Comparison of ENCODE assay signal across 17 cellular contexts in the genomic region with DNA sequence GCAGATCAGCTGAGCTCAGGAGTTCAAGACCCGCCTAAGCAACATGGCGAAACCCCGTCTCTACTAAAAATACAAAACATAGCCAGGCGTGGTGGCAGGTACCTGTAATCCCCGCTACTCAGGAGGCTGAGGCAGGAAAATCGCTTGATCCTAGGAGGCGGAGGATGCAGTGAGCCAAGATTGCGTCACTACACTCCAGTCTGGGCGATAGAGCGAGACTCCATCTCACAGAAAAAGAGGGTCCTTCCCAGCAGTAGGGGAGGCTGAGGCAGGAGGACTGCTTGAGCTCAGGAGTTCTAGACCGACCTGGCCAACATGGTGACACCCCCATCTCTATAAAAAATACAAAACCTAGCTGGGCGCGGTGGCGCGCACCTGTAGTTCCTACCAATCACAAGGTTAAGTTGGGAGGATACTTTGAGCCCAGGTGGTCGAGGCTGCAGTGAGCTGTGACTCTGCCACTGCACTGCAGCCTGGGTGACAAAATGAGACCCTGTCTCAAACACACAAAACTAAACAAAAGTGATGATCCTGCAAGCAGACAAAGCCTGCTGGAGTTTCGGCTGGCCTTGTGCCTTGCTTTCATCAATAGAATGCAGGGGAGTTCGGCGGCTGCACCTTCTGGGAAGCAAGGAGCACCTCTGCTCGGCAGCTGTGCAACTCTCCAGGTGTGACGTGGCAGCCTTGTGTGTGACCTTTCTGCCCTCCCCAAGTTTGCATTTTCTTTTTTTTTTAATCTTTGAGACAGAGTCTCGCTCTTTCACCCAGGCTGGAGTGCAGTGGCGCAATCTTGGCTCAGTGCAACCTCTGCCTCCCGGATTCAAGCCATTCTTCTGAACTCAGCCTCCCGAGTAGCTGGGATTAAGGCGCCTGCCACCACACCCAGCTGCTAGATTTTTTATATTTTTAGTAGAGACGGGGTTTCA. TPM values are rescaled to one million over a fixed set of nuclear protein-coding genes. Genes with fewer than 3 reads are reported as not detected.
DNase-seq lines count a peak whose midpoint lies in the region; ATAC-seq, FAIRE-seq and TF ChIP-seq lines count a peak whose summit lies in the region.
"Had no signal": no experiment of that assay in that cellular context is flagged by ENCODE, and none has a peak within 500 bp of the region (broad histone marks: within the 10 kb centered on the region; RNA-seq: fewer than 3 reads in every experiment).

No MANE protein-coding gene starts in this region.

- no peak overlapping the region for H3K4me3 ChIP-seq in breast epithelium
- H3K4me3 ChIP-seq in H1 (ENCODE audit: extremely low read depth in 1 of 4, insufficient read depth in 2 of 4, low read depth in 3 of 4, low read length in 4 of 4): no peak overlapping the region
- peak overlapping the region in 2 of 3 donors; percentile 19 to 20 for H3K4me3 ChIP-seq in right lobe of liver
- peak overlapping the region; percentile 5 for H3K4me3 ChIP-seq in thoracic aorta
- H3K4me3 ChIP-seq: BLaER1 treated with 17β-estradiol and CSF1 and Interleukin-3, amounts not matched to agents 10 nM and 100 nM had no signal

- no peak overlapping the region for H2AK5ac ChIP-seq in H1 (ENCODE audit: low read depth, low read length)

- H4K91ac ChIP-seq in H1 (replicated peaks; ENCODE audit: insufficient read length, low read length): no peak overlapping the region

- BruUV-seq in MCF 10A (replicated peaks; lab: Mats Ljungman, UMichigan): no TSS peak

- no peak overlapping the region for H2BK12ac ChIP-seq in H1 (ENCODE audit: low read depth, low read length)

- H3K18ac ChIP-seq in H1 (ENCODE audit: extremely low read depth, low read length): no peak overlapping the region

- H3K36me3 Mint-ChIP-seq in MCF 10A (ENCODE audit: insufficient read depth, unreplicated experiment): peaks cover 19% of the 10 kb centered on the region
- no peaks in the 10 kb centered on the region for H3K36me3 Mint-ChIP-seq in activated CD8-positive, alpha-beta memory T cell treated with anti-CD3 and anti-CD28 coated beads, Interleukin-2, amount 10 ng/mL, durations not matched to agents 7 days and 5 days

- H2BK20ac ChIP-seq in H1 (ENCODE audit: low read length): no peak overlapping the region

- H3K4ac ChIP-seq in H1 (replicated peaks; ENCODE audit: insufficient read length, low read depth, low read length): no peak overlapping the region

- H3K36me3 ChIP-seq in breast epithelium (no peaks in the 10 kb centered on the region), H1 (ENCODE audit: control insufficient read depth in 2 of 4, insufficient read depth in 4 of 4, low read length in 3 of 4) (no peaks in the 10 kb centered on the region), right lobe of liver (no peaks in the 10 kb centered on the region), thoracic aorta (no peaks in the 10 kb centered on the region)

- no peak for FAIRE-seq in H1 (lab: Jason Lieb, UNC)
- FAIRE-seq: GM19239 had no signal

- H3K4me2 ChIP-seq in H1 (ENCODE audit: insufficient read depth in 1 of 2, low read depth in 2 of 2, low read length in 2 of 2): no peak overlapping the region

- H3K4me3 Mint-ChIP-seq in MCF 10A (ENCODE audit: unreplicated experiment): no peak overlapping the region
- H3K4me3 Mint-ChIP-seq in activated CD8-positive, alpha-beta memory T cell treated with anti-CD3 and anti-CD28 coated beads, Interleukin-2, amount 10 ng/mL, durations not matched to agents 7 days and 5 days: no peak overlapping the region
- H3K4me3 Mint-ChIP-seq: activated CD8-positive, alpha-beta T cell treated with anti-CD3 and anti-CD28 coated beads, Interleukin-2, amount 10 ng/mL, durations not matched to agents 7 days and 5 days; activated T-helper 1 cell treated with anti-CD3 and anti-CD28 coated beads, Interleukin-12 subunit alpha, Interleukin-12 subunit beta, Interleukin-2, Interleukin-4 antibody, amounts not matched to agents 30 ng/mL and 10 ng/mL and 1 ng/mL, durations not matched to agents 14 hours and 24 hours and 36 hours; HFFc6; stimulated activated effector memory CD8-positive, alpha-beta T cell treated with anti-CD3 and anti-CD28 coated beads, Interleukin-12 subunit alpha, Interleukin-12 subunit beta, amount 100 ng/mL, for 72 hours had no signal

- no peak overlapping the region for H3K27ac Mint-ChIP-seq in MCF 10A (ENCODE audit: low read depth, unreplicated experiment)
- no peak overlapping the region for H3K27ac Mint-ChIP-seq in activated CD8-positive, alpha-beta memory T cell treated with anti-CD3 and anti-CD28 coated beads, Interleukin-2, amount 10 ng/mL, durations not matched to agents 7 days and 5 days
- H3K27ac Mint-ChIP-seq: activated CD8-positive, alpha-beta T cell treated with anti-CD3 and anti-CD28 coated beads, Interleukin-2, amount 10 ng/mL, durations not matched to agents 7 days and 5 days; activated T-helper 1 cell treated with anti-CD3 and anti-CD28 coated beads, Interleukin-12 subunit alpha, Interleukin-12 subunit beta, Interleukin-2, Interleukin-4 antibody, amounts not matched to agents 30 ng/mL and 10 ng/mL and 1 ng/mL, durations not matched to agents 14 hours and 24 hours and 36 hours; HFFc6; stimulated activated effector memory CD8-positive, alpha-beta T cell treated with anti-CD3 and anti-CD28 coated beads, Interleukin-12 subunit alpha, Interleukin-12 subunit beta, amount 100 ng/mL, for 72 hours had no signal

- no peak overlapping the region for H3K56ac ChIP-seq in H1 (replicated peaks; ENCODE audit: insufficient read length, low read depth, low read length)

- CTCF ChIA-PET in MCF 10A (lab: Yijun Ruan, JAX) (interaction anchor here (1.1 kb wide), 1 partner anchor 47 kb away, joined by 4 read pairs; no protein-coding TSS in a partner anchor), H1 (lab: Charles Lee; ENCODE audit: partially characterized antibody) (interaction anchor here (2.5 kb wide), 1 partner anchor 47 kb away, joined by 6 read pairs; no protein-coding TSS in a partner anchor)
- CTCF ChIA-PET in activated CD8-positive, alpha-beta memory T cell treated with anti-CD3 and anti-CD28 coated beads, Interleukin-2, amount 10 ng/mL, durations not matched to agents 7 days and 5 days (lab: Charles Lee): interaction anchor here (1.1 kb wide), 1 partner anchor 47 kb away, joined by 3 read pairs; no protein-coding TSS in a partner anchor

- H3K9ac ChIP-seq in H1 (replicated peaks in 1 of 4; ENCODE audit: extremely low read depth in 1 of 4, low read depth in 3 of 4, low read length in 3 of 4): no peak overlapping the region
- H3K9ac ChIP-seq: BLaER1 treated with 17β-estradiol and CSF1 and Interleukin-3, amounts not matched to agents 10 nM and 100 nM had no signal

- no peak overlapping the region for H3K14ac ChIP-seq in H1 (ENCODE audit: insufficient read length)

- TF ChIP-seq POLR2A in breast epithelium (IDR thresholded peaks at IDR 0.05) (no peak), H1 (IDR thresholded peaks at IDR 0.05; ENCODE audit: control extremely low read depth in 1 of 2, low read depth in 2 of 2, low read length in 2 of 2) (no peak), right lobe of liver (IDR thresholded peaks at IDR 0.05) (no peak)

- no peak overlapping the region for H2BK5ac ChIP-seq in H1 (ENCODE audit: low read depth, low read length)

- TF ChIP-seq RAD21 in H1 (IDR thresholded peaks at IDR 0.05 in 1 of 2, conservative IDR thresholded peaks at IDR 0.05 in 1 of 2; ENCODE audit: low read depth in 2 of 2, low read length in 2 of 2): no peak

- H3K4me1 ChIP-seq in breast epithelium (no peaks in the 10 kb centered on the region), H1 (replicated peaks in 1 of 4; ENCODE audit: control insufficient read depth in 3 of 4, insufficient read depth in 4 of 4, low read length in 3 of 4) (no peaks in the 10 kb centered on the region), right lobe of liver (peaks cover 0 to 27% (median 7%) of the 10 kb centered on the region in 4 donors), thoracic aorta (ENCODE audit: control insufficient read depth in 1 of 2, low read depth in 2 of 2) (peaks cover 8 to 22% of the 10 kb centered on the region in 2 donors)

- DNase-seq in MCF 10A (ENCODE audit: unreplicated experiment): peak; percentile 53
- no peak for DNase-seq in breast epithelium (ENCODE audit: low spot score in 2 of 2)
- no peak for DNase-seq in H1 (ENCODE audit: low read depth in 1 of 2, low spot score in 2 of 2)
- peak; percentile 43 to 78 (median 72) for DNase-seq in right lobe of liver
- no peak for DNase-seq in thoracic aorta (ENCODE audit: low spot score)
- DNase-seq in NCI-H526 (lab: John Stamatoyannopoulos, UW): no peak
- no peak for DNase-seq in activated CD8-positive, alpha-beta memory T cell treated with anti-CD3 and anti-CD28 coated beads, Interleukin-2, amount 10 ng/mL, durations not matched to agents 7 days and 5 days
- DNase-seq: activated CD8-positive, alpha-beta T cell treated with anti-CD3 and anti-CD28 coated beads, Interleukin-2, amount 10 ng/mL, durations not matched to agents 7 days and 5 days; DND-41; NCI-H2081 treated with DMSO at 0.1 percent for 48 hours had no signal

- H2BK120ac ChIP-seq in H1 (replicated peaks; ENCODE audit: low read depth, low read length): no peak overlapping the region

- H3K9me3 ChIP-seq in breast epithelium: no peaks in the 10 kb centered on the region
- H3K9me3 ChIP-seq in H1 (ENCODE audit: insufficient read depth in 2 of 2, low read depth in 1 of 2, low read length in 1 of 2): no peaks in the 10 kb centered on the region
- H3K9me3 ChIP-seq in right lobe of liver: no peaks in the 10 kb centered on the region
- no peaks in the 10 kb centered on the region for H3K9me3 ChIP-seq in thoracic aorta

- H3K27ac ChIP-seq in breast epithelium (no peak overlapping the region), H1 (ENCODE audit: low read depth, low read length) (no peak overlapping the region), right lobe of liver (peak overlapping the region in 2 of 3 donors; percentile 53 to 76), thoracic aorta (peak overlapping the region in 1 of 2 donors; percentile 34)
- H3K27ac ChIP-seq: 22Rv1; BLaER1 treated with 17β-estradiol and CSF1 and Interleukin-3, amounts not matched to agents 10 nM and 100 nM had no signal

- POLR2A ChIA-PET in MCF 10A (lab: Yijun Ruan, JAX) (interaction anchor here (1.1 to 3.5 kb wide), 4 partner anchors 11 to 33 kb away, joined by 3 to 13 read pairs (median 10); a partner anchor contains a TSS), H1 (lab: Charles Lee; ENCODE audit: partially characterized antibody) (interaction anchor here (0.6 to 2.8 kb wide), 6 partner anchors 10 to 52 kb away, joined by 3 to 16 read pairs (median 4); a partner anchor contains a TSS)

- H3K79me1 ChIP-seq in H1 (ENCODE audit: low read depth, low read length): no peaks in the 10 kb centered on the region

- H3K27me3 ChIP-seq in breast epithelium (no peaks in the 10 kb centered on the region), H1 (replicated peaks in 1 of 4; ENCODE audit: control insufficient read depth in 3 of 4, extremely low read depth in 1 of 4, insufficient read depth in 3 of 4, low read length in 3 of 4) (no peaks in the 10 kb centered on the region), right lobe of liver (no peaks in the 10 kb centered on the region), thoracic aorta (replicated peaks; ENCODE audit: insufficient read depth) (no peaks in the 10 kb centered on the region)
- H3K27me3 ChIP-seq: BLaER1 treated with 17β-estradiol and CSF1 and Interleukin-3, amounts not matched to agents 10 nM and 100 nM had no signal

- no peak overlapping the region for H4K8ac ChIP-seq in H1 (ENCODE audit: extremely low read depth, insufficient read depth, low read length)

- WGBS in H1 (ENCODE audit: extremely low coverage in 1 of 2, insufficient coverage in 1 of 2, insufficient read length in 1 of 2, insufficient replicate concordance in 2 of 2, low coverage in 1 of 2, low lambda C conversion rate in 2 of 2, missing lambda C conversion rate in 1 of 2), 2 experiments: 92% methylated on average over 27 of the region's 27 CpGs; no CpG with 5 or more reads in 1 of the 2 experiments
- 46% methylated on average over 16 of the region's 27 CpGs for WGBS in right lobe of liver (ENCODE audit: insufficient coverage, low coverage, low lambda C conversion rate, missing lambda C conversion rate)

- peaks cover 6% of the 10 kb centered on the region for H3K9me3 Mint-ChIP-seq in MCF 10A (ENCODE audit: unreplicated experiment)
- H3K9me3 Mint-ChIP-seq in activated CD8-positive, alpha-beta memory T cell treated with anti-CD3 and anti-CD28 coated beads, Interleukin-2, amount 10 ng/mL, durations not matched to agents 7 days and 5 days (ENCODE audit: low read depth): no peaks in the 10 kb centered on the region
- H3K9me3 Mint-ChIP-seq: activated T-helper 1 cell treated with anti-CD3 and anti-CD28 coated beads, Interleukin-12 subunit alpha, Interleukin-12 subunit beta, Interleukin-2, Interleukin-4 antibody, amounts not matched to agents 30 ng/mL and 10 ng/mL and 1 ng/mL, durations not matched to agents 14 hours and 24 hours and 36 hours; HFFc6; stimulated activated effector memory CD8-positive, alpha-beta T cell treated with anti-CD3 and anti-CD28 coated beads, Interleukin-12 subunit alpha, Interleukin-12 subunit beta, amount 100 ng/mL, for 72 hours had no signal

- H4K20me1 ChIP-seq in H1 (replicated peaks in 1 of 2; ENCODE audit: control insufficient read depth in 1 of 2, insufficient read depth in 2 of 2, low read length in 2 of 2): peaks cover 0 to 1% of the 10 kb centered on the region in 2 experiments

- no peak overlapping the region for H3K23ac ChIP-seq in H1 (ENCODE audit: insufficient read length)

- H3K79me2 ChIP-seq in H1 (ENCODE audit: control insufficient read depth in 1 of 2, insufficient read depth in 2 of 2, low read length in 2 of 2): no peaks in the 10 kb centered on the region

- intact Hi-C loops in MCF 10A (cut with micrococcal nuclease): no loop called here
- intact Hi-C loops in breast epithelium (cut with DNase I; ENCODE audit: low total_unique reads): no loop called here
- intact Hi-C loops in right lobe of liver (cut with DNase I): no loop called here

- TF ChIP-seq CTCF in MCF 10A (IDR thresholded peaks at IDR 0.05; ENCODE audit: unreplicated experiment): no peak
- no peak for TF ChIP-seq CTCF in breast epithelium (IDR thresholded peaks at IDR 0.05)
- no peak for TF ChIP-seq CTCF in H1 (IDR thresholded peaks at IDR 0.05; ENCODE audit: control extremely low read depth in 1 of 3, insufficient read depth in 1 of 3, low read depth in 1 of 3, low read length in 3 of 3)
- TF ChIP-seq CTCF in right lobe of liver (IDR thresholded peaks at IDR 0.05): no peak
- TF ChIP-seq CTCF in thoracic aorta (IDR thresholded peaks at IDR 0.05): no peak

- H3K4me1 Mint-ChIP-seq in MCF 10A (ENCODE audit: insufficient read depth, unreplicated experiment): peaks cover 9% of the 10 kb centered on the region
- no peaks in the 10 kb centered on the region for H3K4me1 Mint-ChIP-seq in activated CD8-positive, alpha-beta memory T cell treated with anti-CD3 and anti-CD28 coated beads, Interleukin-2, amount 10 ng/mL, durations not matched to agents 7 days and 5 days

- TF ChIP-seq EP300 in H1 (IDR thresholded peaks at IDR 0.05; ENCODE audit: borderline replicate concordance in 1 of 2, low read depth in 2 of 2, low read length in 2 of 2): no peak

- H3K27me3 Mint-ChIP-seq in MCF 10A (ENCODE audit: insufficient read depth, unreplicated experiment): no peaks in the 10 kb centered on the region
- H3K27me3 Mint-ChIP-seq in activated CD8-positive, alpha-beta memory T cell treated with anti-CD3 and anti-CD28 coated beads, Interleukin-2, amount 10 ng/mL, durations not matched to agents 7 days and 5 days: no peaks in the 10 kb centered on the region

- H2BK15ac ChIP-seq in H1 (ENCODE audit: low read length): no peak overlapping the region

- peak; percentile 58 to 71 (median 66) for ATAC-seq in right lobe of liver
- ATAC-seq in thoracic aorta (ENCODE audit: insufficient number of reproducible peaks, low FRiP score, low read depth): no peak
- ATAC-seq in GM21390 (IDR thresholded peaks at IDR 0.05; ENCODE audit: unreplicated experiment): no peak
- no peak for ATAC-seq in activated CD8-positive, alpha-beta memory T cell treated with anti-CD3 and anti-CD28 coated beads, Interleukin-2, amount 10 ng/mL, durations not matched to agents 7 days and 5 days
- ATAC-seq: activated CD8-positive, alpha-beta T cell treated with anti-CD3 and anti-CD28 coated beads, Interleukin-2, amount 10 ng/mL, durations not matched to agents 7 days and 5 days; stimulated activated effector memory CD8-positive, alpha-beta T cell treated with anti-CD3 and anti-CD28 coated beads, Interleukin-12 subunit alpha, Interleukin-12 subunit beta, amount 100 ng/mL, for 72 hours had no signal

- H3K23me2 ChIP-seq in H1 (ENCODE audit: low read depth, low read length): no peaks in the 10 kb centered on the region; the same call in 1 of the 2 replicates

- H4K5ac ChIP-seq in H1 (ENCODE audit: insufficient read length, low read depth, low read length): no peak overlapping the region

- H2AFZ ChIP-seq in H1 (ENCODE audit: low read length): no peak overlapping the region

RNA-seq across cellular contexts. Expression of a gene that starts 12.4 kb away (rescaled TPM):
- total RNA-seq in MCF 10A (2022): 813 and 886 TPM in 2 replicates
- total RNA-seq in breast epithelium: 100 to 1,000 TPM; 481 to 610 (median 518) TPM
- 1,186 and 1,198 TPM in 2 replicates for total RNA-seq in H1 (2021; fragmentation: NEBNext Ultra II Directional; extraction: Animal tissue kit (Norgen Biotek cat#: 25700))
- 366 and 559 TPM in 2 replicates for polyA plus RNA-seq in H1 (2011; rRNA removed)
- polyA plus RNA-seq in H1 (2011; cell fraction: cytosol; rRNA removed): 1,113 TPM
- polyA plus RNA-seq in H1 (2011; cell fraction: nucleus; rRNA removed): 216 TPM
- 983 to 1,666 TPM (median 1,204 TPM) in 4 replicates for polyA plus RNA-seq in H1 (2012, experiment 1 of 2)
- 617 TPM for polyA plus RNA-seq in H1 (2012, experiment 2 of 2)
- polyA plus RNA-seq in H1 (2013, experiment 1 of 2): 631 TPM
- 696 TPM for polyA plus RNA-seq in H1 (2013, experiment 2 of 2)
- 566 and 613 TPM in 2 replicates for polyA minus RNA-seq in H1 (2011; rRNA and poly(A)+ RNA removed)
- 578 TPM for polyA minus RNA-seq in H1 (2011; cell fraction: cytosol; rRNA and poly(A)+ RNA removed)
- 202 TPM for polyA minus RNA-seq in H1 (2011; cell fraction: nucleus; rRNA and poly(A)+ RNA removed)
- 100 to 1,000 TPM; 167 to 446 (median 217) TPM for total RNA-seq in right lobe of liver
- total RNA-seq in thoracic aorta: 100 to 1,000 TPM; 178 to 593 TPM
- 100 to 1,000 TPM; 341 to 452 TPM for total RNA-seq in activated CD8-positive, alpha-beta memory T cell treated with anti-CD3 and anti-CD28 coated beads, Interleukin-2, amount 10 ng/mL, durations not matched to agents 7 days and 5 days

RNA-seq across cellular contexts. Expression of a gene that starts 43.6 kb away (rescaled TPM):
- total RNA-seq in MCF 10A (2022) (70.6 and 82.9 TPM in 2 replicates), breast epithelium (10 to 100 TPM; 73.7 to 84.5 (median 76.8) TPM), right lobe of liver (10 to 100 TPM; 33.9 to 58.6 (median 47.6) TPM), thoracic aorta (10 to 100 TPM; 48.3 to 76.0 TPM)
- total RNA-seq in H1 (2021; fragmentation: NEBNext Ultra II Directional; extraction: Animal tissue kit (Norgen Biotek cat#: 25700)): 51.9 and 57.1 TPM in 2 replicates
- 25.7 and 32.8 TPM in 2 replicates for polyA plus RNA-seq in H1 (2011; rRNA removed)
- polyA plus RNA-seq in H1 (2011; cell fraction: cytosol; rRNA removed): 40.4 TPM
- 10.4 TPM for polyA plus RNA-seq in H1 (2011; cell fraction: nucleus; rRNA removed)
- polyA plus RNA-seq in H1 (2012, experiment 1 of 2): 30.5 to 38.1 TPM (median 34.7 TPM) in 4 replicates
- polyA plus RNA-seq in H1 (2012, experiment 2 of 2): 4.9 TPM
- polyA plus RNA-seq in H1 (2013, experiment 1 of 2): 27.5 TPM
- polyA plus RNA-seq in H1 (2013, experiment 2 of 2): 28.4 TPM
- 50.9 and 59.7 TPM in 2 replicates for polyA minus RNA-seq in H1 (2011; rRNA and poly(A)+ RNA removed)
- polyA minus RNA-seq in H1 (2011; cell fraction: cytosol; rRNA and poly(A)+ RNA removed): 29.9 TPM
- polyA minus RNA-seq in H1 (2011; cell fraction: nucleus; rRNA and poly(A)+ RNA removed): 17.3 TPM
- 10 to 100 TPM; 18.3 to 20.7 TPM for total RNA-seq in activated CD8-positive, alpha-beta memory T cell treated with anti-CD3 and anti-CD28 coated beads, Interleukin-2, amount 10 ng/mL, durations not matched to agents 7 days and 5 days

Comparison
In these comparisons a context has a peak if more than half of its experiments do, and no peak if none do; other contexts are left out.
1. DNase-seq: peak in MCF 10A (single experiment) and right lobe of liver (3 of 3); none in breast epithelium (0 of 2), H1 (0 of 2), thoracic aorta (single experiment), NCI-H526 (0 of 2) and activated CD8-positive, alpha-beta memory T cell treated with anti-CD3 and anti-CD28 coated beads, Interleukin-2, amount 10 ng/mL, durations not matched to agents 7 days and 5 days (single experiment).
2. H3K27ac ChIP-seq: peak in right lobe of liver (2 of 3); none in breast epithelium (0 of 2) and H1 (single experiment).
3. H3K4me3 ChIP-seq: peak in right lobe of liver (2 of 3) and thoracic aorta (single experiment); none in breast epithelium (0 of 3) and H1 (0 of 4).
4. ATAC-seq: peak in right lobe of liver (4 of 4); none in thoracic aorta (single experiment), GM21390 (single experiment) and activated CD8-positive, alpha-beta memory T cell treated with anti-CD3 and anti-CD28 coated beads, Interleukin-2, amount 10 ng/mL, durations not matched to agents 7 days and 5 days (single experiment).